In genomic region chr2:230403746-230404145, GRCh38 we compare ENCODE assay signal across 19 cellular contexts.
"Had no signal": no experiment of that assay in that cellular context is flagged by ENCODE, and none has a peak within 500 bp of the region (broad histone marks: within the 10 kb centered on the region; RNA-seq: fewer than 3 reads in every experiment).

No MANE protein-coding gene starts in this region.

- H3K9me3 Mint-ChIP-seq: IgD-negative memory B cell had no signal

- H3K4me3 Mint-ChIP-seq: IgD-negative memory B cell had no signal

- DNase-seq: MV-4-11; NCI-H1048; NCI-H1105; NCI-H1436 treated with DMSO at 0.1 percent for 48 hours; NCI-H1694; NCI-H187 treated with DMSO at 0.1 percent for 48 hours; NCI-H2029 treated with DMSO at 0.1 percent for 48 hours; NCI-H2107; NCI-H2227 treated with DMSO at 0.1 percent for 48 hours; NCI-H524; NCI-H69; NCI-H774; NK-92 treated with Interleukin-12 subunit alpha and Interleukin-12 subunit beta, amount 100 ng/mL, for 24 hours; PC-3; SHP77; SK-N-SH had no signal

- H3K27me3 Mint-ChIP-seq: IgD-negative memory B cell had no signal

- ATAC-seq: K562, Panc1, PC-3 had no signal

- H3K27ac Mint-ChIP-seq: IgD-negative memory B cell had no signal
